In the genomic region with DNA sequence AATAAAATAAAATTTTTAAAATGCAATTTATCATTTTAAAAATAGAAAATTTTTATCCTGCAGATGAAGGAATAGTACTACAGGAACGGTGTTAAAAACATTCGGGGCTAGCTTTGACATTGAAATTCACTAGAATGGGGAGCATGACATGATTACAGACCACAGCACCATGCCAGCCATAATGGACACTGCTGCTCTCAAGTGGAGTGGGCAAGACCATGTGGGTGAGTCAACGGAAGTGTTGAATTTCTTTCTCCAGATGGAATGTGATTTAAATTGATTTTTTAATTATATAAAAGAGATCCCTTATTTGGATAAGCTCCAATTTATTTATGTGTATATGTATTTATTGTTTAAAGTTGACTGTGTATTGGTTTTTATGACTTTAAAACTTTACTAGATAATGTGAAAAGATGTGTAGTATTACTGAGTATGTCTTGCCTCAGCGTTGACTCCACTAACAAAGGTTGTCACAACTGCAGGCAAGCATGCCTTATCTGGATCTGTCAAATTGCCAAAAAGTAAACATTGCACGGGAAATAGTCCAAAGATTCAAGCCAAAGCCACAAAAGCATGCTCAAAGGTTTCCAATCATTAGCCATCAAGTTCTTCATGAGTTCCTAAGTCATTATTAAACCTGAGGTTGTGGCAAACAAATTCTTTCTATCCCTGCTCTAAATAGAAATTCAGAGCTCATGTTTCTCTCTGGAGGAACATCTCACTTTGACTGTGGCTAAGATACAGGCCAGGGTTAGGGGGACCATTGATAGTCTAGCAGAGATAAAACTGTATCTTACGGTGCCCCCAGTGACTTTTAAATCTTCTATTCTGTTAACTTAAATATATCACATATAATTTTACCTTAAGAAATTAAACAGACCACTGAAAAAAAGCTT, we compare ENCODE assay signal across 1 cellular context.
TF ChIP-seq lines count a peak whose summit lies in the region.

No MANE protein-coding gene starts in this region.

TF ChIP-seq in HepG2, 621 proteins besides CTCF, POLR2A, EP300 and RAD21 (continued from another document):
- TF ChIP-seq ZNF234 (CRISPR knock-in tag; conservative IDR thresholded peaks at IDR 0.05): no peak
- TF ChIP-seq, protein P1, sequence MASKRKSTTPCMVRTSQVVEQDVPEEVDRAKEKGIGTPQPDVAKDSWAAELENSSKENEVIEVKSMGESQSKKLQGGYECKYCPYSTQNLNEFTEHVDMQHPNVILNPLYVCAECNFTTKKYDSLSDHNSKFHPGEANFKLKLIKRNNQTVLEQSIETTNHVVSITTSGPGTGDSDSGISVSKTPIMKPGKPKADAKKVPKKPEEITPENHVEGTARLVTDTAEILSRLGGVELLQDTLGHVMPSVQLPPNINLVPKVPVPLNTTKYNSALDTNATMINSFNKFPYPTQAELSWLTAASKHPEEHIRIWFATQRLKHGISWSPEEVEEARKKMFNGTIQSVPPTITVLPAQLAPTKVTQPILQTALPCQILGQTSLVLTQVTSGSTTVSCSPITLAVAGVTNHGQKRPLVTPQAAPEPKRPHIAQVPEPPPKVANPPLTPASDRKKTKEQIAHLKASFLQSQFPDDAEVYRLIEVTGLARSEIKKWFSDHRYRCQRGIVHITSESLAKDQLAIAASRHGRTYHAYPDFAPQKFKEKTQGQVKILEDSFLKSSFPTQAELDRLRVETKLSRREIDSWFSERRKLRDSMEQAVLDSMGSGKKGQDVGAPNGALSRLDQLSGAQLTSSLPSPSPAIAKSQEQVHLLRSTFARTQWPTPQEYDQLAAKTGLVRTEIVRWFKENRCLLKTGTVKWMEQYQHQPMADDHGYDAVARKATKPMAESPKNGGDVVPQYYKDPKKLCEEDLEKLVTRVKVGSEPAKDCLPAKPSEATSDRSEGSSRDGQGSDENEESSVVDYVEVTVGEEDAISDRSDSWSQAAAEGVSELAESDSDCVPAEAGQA (IDR thresholded peaks at IDR 0.05; ENCODE audit: low read depth): no peak
- TF ChIP-seq, protein P1 (CRISPR knock-in tag; IDR thresholded peaks at IDR 0.05; ENCODE audit: borderline replicate concordance): no peak
- TF ChIP-seq, protein P2, sequence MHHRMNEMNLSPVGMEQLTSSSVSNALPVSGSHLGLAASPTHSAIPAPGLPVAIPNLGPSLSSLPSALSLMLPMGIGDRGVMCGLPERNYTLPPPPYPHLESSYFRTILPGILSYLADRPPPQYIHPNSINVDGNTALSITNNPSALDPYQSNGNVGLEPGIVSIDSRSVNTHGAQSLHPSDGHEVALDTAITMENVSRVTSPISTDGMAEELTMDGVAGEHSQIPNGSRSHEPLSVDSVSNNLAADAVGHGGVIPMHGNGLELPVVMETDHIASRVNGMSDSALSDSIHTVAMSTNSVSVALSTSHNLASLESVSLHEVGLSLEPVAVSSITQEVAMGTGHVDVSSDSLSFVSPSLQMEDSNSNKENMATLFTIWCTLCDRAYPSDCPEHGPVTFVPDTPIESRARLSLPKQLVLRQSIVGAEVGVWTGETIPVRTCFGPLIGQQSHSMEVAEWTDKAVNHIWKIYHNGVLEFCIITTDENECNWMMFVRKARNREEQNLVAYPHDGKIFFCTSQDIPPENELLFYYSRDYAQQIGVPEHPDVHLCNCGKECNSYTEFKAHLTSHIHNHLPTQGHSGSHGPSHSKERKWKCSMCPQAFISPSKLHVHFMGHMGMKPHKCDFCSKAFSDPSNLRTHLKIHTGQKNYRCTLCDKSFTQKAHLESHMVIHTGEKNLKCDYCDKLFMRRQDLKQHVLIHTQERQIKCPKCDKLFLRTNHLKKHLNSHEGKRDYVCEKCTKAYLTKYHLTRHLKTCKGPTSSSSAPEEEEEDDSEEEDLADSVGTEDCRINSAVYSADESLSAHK (CRISPR knock-in tag; IDR thresholded peaks at IDR 0.05; ENCODE audit: borderline replicate concordance): no peak
- peak; percentile 42; the same call in 1 of the 2 replicates for TF ChIP-seq CEBPB (IDR thresholded peaks at IDR 0.05; ENCODE audit: borderline replicate concordance, low read depth, low read length)
- TF ChIP-seq, protein P3, sequence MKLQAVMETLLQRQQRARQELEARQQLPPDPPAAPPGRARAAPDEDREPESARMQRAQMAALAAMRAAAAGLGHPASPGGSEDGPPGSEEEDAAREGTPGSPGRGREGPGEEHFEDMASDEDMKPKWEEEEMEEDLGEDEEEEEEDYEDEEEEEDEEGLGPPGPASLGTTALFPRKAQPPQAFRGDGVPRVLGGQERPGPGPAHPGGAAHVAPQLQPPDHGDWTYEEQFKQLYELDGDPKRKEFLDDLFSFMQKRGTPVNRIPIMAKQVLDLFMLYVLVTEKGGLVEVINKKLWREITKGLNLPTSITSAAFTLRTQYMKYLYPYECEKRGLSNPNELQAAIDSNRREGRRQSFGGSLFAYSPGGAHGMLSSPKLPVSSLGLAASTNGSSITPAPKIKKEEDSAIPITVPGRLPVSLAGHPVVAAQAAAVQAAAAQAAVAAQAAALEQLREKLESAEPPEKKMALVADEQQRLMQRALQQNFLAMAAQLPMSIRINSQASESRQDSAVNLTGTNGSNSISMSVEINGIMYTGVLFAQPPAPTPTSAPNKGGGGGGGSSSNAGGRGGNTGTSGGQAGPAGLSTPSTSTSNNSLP (IDR thresholded peaks at IDR 0.05; ENCODE audit: low read depth, low read length): 0 out of 2 replicates have a peak, but pooled peaks have one; percentile 31
- TF ChIP-seq BRD4 (CRISPR knock-in tag; IDR thresholded peaks at IDR 0.05): no peak
- no peak for TF ChIP-seq KLF15 (CRISPR knock-in tag; IDR thresholded peaks at IDR 0.05; ENCODE audit: borderline replicate concordance)
- TF ChIP-seq TGIF2 (CRISPR knock-in tag; IDR thresholded peaks at IDR 0.05): peak; percentile 40; the same call in 1 of the 2 replicates
- no peak for TF ChIP-seq ZNF780A (CRISPR knock-in tag; IDR thresholded peaks at IDR 0.05)
- TF ChIP-seq, protein P4, sequence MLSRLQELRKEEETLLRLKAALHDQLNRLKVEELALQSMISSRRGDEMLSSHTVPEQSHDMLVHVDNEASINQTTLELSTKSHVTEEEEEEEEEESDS (CRISPR knock-in tag; IDR thresholded peaks at IDR 0.05; ENCODE audit: borderline replicate concordance): no peak
- TF ChIP-seq, protein P5, sequence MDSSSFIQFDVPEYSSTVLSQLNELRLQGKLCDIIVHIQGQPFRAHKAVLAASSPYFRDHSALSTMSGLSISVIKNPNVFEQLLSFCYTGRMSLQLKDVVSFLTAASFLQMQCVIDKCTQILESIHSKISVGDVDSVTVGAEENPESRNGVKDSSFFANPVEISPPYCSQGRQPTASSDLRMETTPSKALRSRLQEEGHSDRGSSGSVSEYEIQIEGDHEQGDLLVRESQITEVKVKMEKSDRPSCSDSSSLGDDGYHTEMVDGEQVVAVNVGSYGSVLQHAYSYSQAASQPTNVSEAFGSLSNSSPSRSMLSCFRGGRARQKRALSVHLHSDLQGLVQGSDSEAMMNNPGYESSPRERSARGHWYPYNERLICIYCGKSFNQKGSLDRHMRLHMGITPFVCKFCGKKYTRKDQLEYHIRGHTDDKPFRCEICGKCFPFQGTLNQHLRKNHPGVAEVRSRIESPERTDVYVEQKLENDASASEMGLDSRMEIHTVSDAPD (CRISPR knock-in tag; IDR thresholded peaks at IDR 0.05): no peak
- TF ChIP-seq, protein P6, sequence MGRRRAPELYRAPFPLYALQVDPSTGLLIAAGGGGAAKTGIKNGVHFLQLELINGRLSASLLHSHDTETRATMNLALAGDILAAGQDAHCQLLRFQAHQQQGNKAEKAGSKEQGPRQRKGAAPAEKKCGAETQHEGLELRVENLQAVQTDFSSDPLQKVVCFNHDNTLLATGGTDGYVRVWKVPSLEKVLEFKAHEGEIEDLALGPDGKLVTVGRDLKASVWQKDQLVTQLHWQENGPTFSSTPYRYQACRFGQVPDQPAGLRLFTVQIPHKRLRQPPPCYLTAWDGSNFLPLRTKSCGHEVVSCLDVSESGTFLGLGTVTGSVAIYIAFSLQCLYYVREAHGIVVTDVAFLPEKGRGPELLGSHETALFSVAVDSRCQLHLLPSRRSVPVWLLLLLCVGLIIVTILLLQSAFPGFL (CRISPR knock-in tag; IDR thresholded peaks at IDR 0.05): no peak
- peak; percentile 69; the same call in 1 of the 2 replicates for TF ChIP-seq ZNF644 (CRISPR knock-in tag; IDR thresholded peaks at IDR 0.05; ENCODE audit: low read depth)
- peak; percentile 73 for TF ChIP-seq ZNF7 (CRISPR knock-in tag; IDR thresholded peaks at IDR 0.05)
- TF ChIP-seq, protein P7, sequence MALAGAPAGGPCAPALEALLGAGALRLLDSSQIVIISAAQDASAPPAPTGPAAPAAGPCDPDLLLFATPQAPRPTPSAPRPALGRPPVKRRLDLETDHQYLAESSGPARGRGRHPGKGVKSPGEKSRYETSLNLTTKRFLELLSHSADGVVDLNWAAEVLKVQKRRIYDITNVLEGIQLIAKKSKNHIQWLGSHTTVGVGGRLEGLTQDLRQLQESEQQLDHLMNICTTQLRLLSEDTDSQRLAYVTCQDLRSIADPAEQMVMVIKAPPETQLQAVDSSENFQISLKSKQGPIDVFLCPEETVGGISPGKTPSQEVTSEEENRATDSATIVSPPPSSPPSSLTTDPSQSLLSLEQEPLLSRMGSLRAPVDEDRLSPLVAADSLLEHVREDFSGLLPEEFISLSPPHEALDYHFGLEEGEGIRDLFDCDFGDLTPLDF (CRISPR knock-in tag; IDR thresholded peaks at IDR 0.05): no peak
- no peak for TF ChIP-seq ZNF224 (CRISPR knock-in tag; IDR thresholded peaks at IDR 0.05)
- TF ChIP-seq, protein P8, sequence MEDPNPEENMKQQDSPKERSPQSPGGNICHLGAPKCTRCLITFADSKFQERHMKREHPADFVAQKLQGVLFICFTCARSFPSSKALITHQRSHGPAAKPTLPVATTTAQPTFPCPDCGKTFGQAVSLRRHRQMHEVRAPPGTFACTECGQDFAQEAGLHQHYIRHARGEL (CRISPR knock-in tag; IDR thresholded peaks at IDR 0.05): no peak
- no peak for TF ChIP-seq ZNF562 (CRISPR knock-in tag; IDR thresholded peaks at IDR 0.05; ENCODE audit: borderline replicate concordance)
- TF ChIP-seq ZNF33B (CRISPR knock-in tag; IDR thresholded peaks at IDR 0.05): no peak
- TF ChIP-seq ZNF652 (CRISPR knock-in tag; IDR thresholded peaks at IDR 0.05; ENCODE audit: borderline replicate concordance, low read depth): no peak
- no peak for TF ChIP-seq ZNF713 (CRISPR knock-in tag; IDR thresholded peaks at IDR 0.05)
- TF ChIP-seq, protein P9, sequence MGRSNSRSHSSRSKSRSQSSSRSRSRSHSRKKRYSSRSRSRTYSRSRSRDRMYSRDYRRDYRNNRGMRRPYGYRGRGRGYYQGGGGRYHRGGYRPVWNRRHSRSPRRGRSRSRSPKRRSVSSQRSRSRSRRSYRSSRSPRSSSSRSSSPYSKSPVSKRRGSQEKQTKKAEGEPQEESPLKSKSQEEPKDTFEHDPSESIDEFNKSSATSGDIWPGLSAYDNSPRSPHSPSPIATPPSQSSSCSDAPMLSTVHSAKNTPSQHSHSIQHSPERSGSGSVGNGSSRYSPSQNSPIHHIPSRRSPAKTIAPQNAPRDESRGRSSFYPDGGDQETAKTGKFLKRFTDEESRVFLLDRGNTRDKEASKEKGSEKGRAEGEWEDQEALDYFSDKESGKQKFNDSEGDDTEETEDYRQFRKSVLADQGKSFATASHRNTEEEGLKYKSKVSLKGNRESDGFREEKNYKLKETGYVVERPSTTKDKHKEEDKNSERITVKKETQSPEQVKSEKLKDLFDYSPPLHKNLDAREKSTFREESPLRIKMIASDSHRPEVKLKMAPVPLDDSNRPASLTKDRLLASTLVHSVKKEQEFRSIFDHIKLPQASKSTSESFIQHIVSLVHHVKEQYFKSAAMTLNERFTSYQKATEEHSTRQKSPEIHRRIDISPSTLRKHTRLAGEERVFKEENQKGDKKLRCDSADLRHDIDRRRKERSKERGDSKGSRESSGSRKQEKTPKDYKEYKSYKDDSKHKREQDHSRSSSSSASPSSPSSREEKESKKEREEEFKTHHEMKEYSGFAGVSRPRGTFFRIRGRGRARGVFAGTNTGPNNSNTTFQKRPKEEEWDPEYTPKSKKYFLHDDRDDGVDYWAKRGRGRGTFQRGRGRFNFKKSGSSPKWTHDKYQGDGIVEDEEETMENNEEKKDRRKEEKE (IDR thresholded peaks at IDR 0.05): no peak
- TF ChIP-seq SSRP1 (CRISPR knock-in tag; IDR thresholded peaks at IDR 0.05): no peak
- TF ChIP-seq BHLHE40 (IDR thresholded peaks at IDR 0.05; ENCODE audit: low read length): no peak
- TF ChIP-seq SNAI1 (CRISPR knock-in tag; IDR thresholded peaks at IDR 0.05; ENCODE audit: borderline replicate concordance): no peak
- TF ChIP-seq GABPB1 (CRISPR knock-in tag; IDR thresholded peaks at IDR 0.05): no peak
- no peak for TF ChIP-seq ZNF839 (CRISPR knock-in tag; IDR thresholded peaks at IDR 0.05; ENCODE audit: borderline replicate concordance)
- TF ChIP-seq SNRNP70 (IDR thresholded peaks at IDR 0.05; ENCODE audit: low read depth, low read length): no peak
- no peak for TF ChIP-seq ZNF460 (CRISPR knock-in tag; IDR thresholded peaks at IDR 0.05; ENCODE audit: borderline replicate concordance)
- no peak for TF ChIP-seq MAF1 (CRISPR knock-in tag; IDR thresholded peaks at IDR 0.05; ENCODE audit: borderline replicate concordance)
- TF ChIP-seq NR1H2 (CRISPR knock-in tag; IDR thresholded peaks at IDR 0.05; ENCODE audit: borderline replicate concordance, low read depth): no peak
- TF ChIP-seq ZNF326 (CRISPR knock-in tag; IDR thresholded peaks at IDR 0.05; ENCODE audit: borderline replicate concordance): no peak
- TF ChIP-seq RFX1 (IDR thresholded peaks at IDR 0.05): no peak
- TF ChIP-seq REPIN1 (CRISPR knock-in tag; IDR thresholded peaks at IDR 0.05; ENCODE audit: borderline replicate concordance, low read depth): no peak
- no peak for TF ChIP-seq ZNF160 (CRISPR knock-in tag; IDR thresholded peaks at IDR 0.05)
- no peak for TF ChIP-seq CREB1 (IDR thresholded peaks at IDR 0.05)
- 0 out of 2 replicates have a peak, but pooled peaks have one; percentile 30 for TF ChIP-seq CREB1 (CRISPR knock-in tag; IDR thresholded peaks at IDR 0.05)
- no peak for TF ChIP-seq MYC (CRISPR knock-in tag; IDR thresholded peaks at IDR 0.05; ENCODE audit: borderline replicate concordance)
- no peak for TF ChIP-seq ZNF496 (CRISPR knock-in tag; IDR thresholded peaks at IDR 0.05; ENCODE audit: insufficient replicate concordance)
